In genomic region chr17:53626286-53626685, GRCh38 we compare ENCODE assay signal across 17 cellular contexts.
DNase-seq lines count a peak whose midpoint lies in the region; ATAC-seq and TF ChIP-seq lines count a peak whose summit lies in the region.
"Had no signal": no experiment of that assay in that cellular context is flagged by ENCODE, and none has a peak within 500 bp of the region (broad histone marks: within the 10 kb centered on the region; RNA-seq: fewer than 3 reads in every experiment).

No MANE protein-coding gene starts in this region.

- DNase-seq in H4 (ENCODE audit: low spot score) (peak; percentile 85), PC-3 (peak; percentile 67), epithelial cell of esophagus (ENCODE audit: low read depth) (peak; percentile 60), renal cortical epithelial cell (ENCODE audit: low read depth) (peak; percentile 96), activated gamma-delta T cell (lab: John Stamatoyannopoulos, UW) (no peak)
- DNase-seq in activated naive CD4-positive, alpha-beta T cell treated with anti-CD3 and anti-CD28 coated beads, Interleukin-2, amount 10 ng/mL, durations not matched to agents 7 days and 5 days = no peak
- DNase-seq: activated B cell treated with CpG ODN at 0.5 μM for 24 hours, body of pancreas, COR-L47, naive B cell, NCI-H1092, NCI-H524 treated with DMSO at 0.1 percent for 48 hours had no signal

- H3K27me3 ChIP-seq in PC-3 (ENCODE audit: low read length) = no peaks in the 10 kb centered on the region
- H3K27me3 ChIP-seq: body of pancreas, SJCRH30 had no signal

- no TSS peak for BruUV-seq in PC-3 (replicated peaks; lab: Mats Ljungman, UMichigan)

- H3K9me3 ChIP-seq in PC-3 (ENCODE audit: low read length) = peaks cover 26% of the 10 kb centered on the region
- H3K9me3 ChIP-seq: body of pancreas, SJCRH30, thoracic aorta had no signal

- H3K79me2 ChIP-seq in PC-3 (ENCODE audit: low read length) = no peaks in the 10 kb centered on the region

- no peak for ATAC-seq in PC-3
- no peak for ATAC-seq in GM18519 (IDR thresholded peaks at IDR 0.05; ENCODE audit: low FRiP score, unreplicated experiment)
- no peak for ATAC-seq in GM19351 (IDR thresholded peaks at IDR 0.05; ENCODE audit: unreplicated experiment)
- ATAC-seq: body of pancreas, sciatic nerve had no signal

- H3K9ac ChIP-seq in PC-3 (ENCODE audit: low read length) = no peak overlapping the region

- intact Hi-C loops in PC-3 (cut with micrococcal nuclease) = no loop called here

- no peaks in the 10 kb centered on the region for H3K36me3 Mint-ChIP-seq in activated naive CD4-positive, alpha-beta T cell treated with anti-CD3 and anti-CD28 coated beads, Interleukin-2, amount 10 ng/mL, durations not matched to agents 7 days and 5 days
- H3K36me3 Mint-ChIP-seq: naive B cell had no signal

- CTCF ChIA-PET in PC-3 (lab: Charles Lee) = no interaction called here
- CTCF ChIA-PET in activated naive CD4-positive, alpha-beta T cell treated with anti-CD3 and anti-CD28 coated beads, Interleukin-2, amount 10 ng/mL, durations not matched to agents 7 days and 5 days (lab: Charles Lee) = no interaction called here

- no peaks in the 10 kb centered on the region for H3K9me2 ChIP-seq in PC-3 (replicated peaks; ENCODE audit: low read length)

- H3K4me3 ChIP-seq in PC-3 (ENCODE audit: low read length) (no peak overlapping the region), epithelial cell of esophagus (ENCODE audit: low read length) (no peak overlapping the region)
- H3K4me3 ChIP-seq: body of pancreas, SJCRH30, thoracic aorta had no signal

- H3K4me2 ChIP-seq in PC-3 (ENCODE audit: low read length) = no peak overlapping the region

- H3K36me3 ChIP-seq in PC-3 (ENCODE audit: low read depth, low read length) = no peaks in the 10 kb centered on the region
- H3K36me3 ChIP-seq: SJCRH30, thoracic aorta had no signal

- no peak overlapping the region for H3K4me3 Mint-ChIP-seq in activated naive CD4-positive, alpha-beta T cell treated with anti-CD3 and anti-CD28 coated beads, Interleukin-2, amount 10 ng/mL, durations not matched to agents 7 days and 5 days
- H3K4me3 Mint-ChIP-seq: activated B cell treated with CpG ODN at 0.5 μM for 24 hours, naive B cell had no signal

- no peaks in the 10 kb centered on the region for H3F3A ChIP-seq in PC-3 (ENCODE audit: low read length, unreplicated experiment)

- no peak overlapping the region for H2AFZ ChIP-seq in PC-3 (ENCODE audit: low read length)

- TF ChIP-seq CTCF in PC-3 (conservative IDR thresholded peaks at IDR 0.05; ENCODE audit: low read depth, low read length) (no peak), epithelial cell of esophagus (IDR thresholded peaks at IDR 0.05; ENCODE audit: insufficient read depth, low read depth, low read length, missing control alignments) (no peak)

- H3K27me3 Mint-ChIP-seq in activated naive CD4-positive, alpha-beta T cell treated with anti-CD3 and anti-CD28 coated beads, Interleukin-2, amount 10 ng/mL, durations not matched to agents 7 days and 5 days = no peaks in the 10 kb centered on the region
- H3K27me3 Mint-ChIP-seq: activated B cell treated with CpG ODN at 0.5 μM for 24 hours, naive B cell had no signal

- H4K20me1 ChIP-seq in PC-3 (ENCODE audit: low read length) = no peaks in the 10 kb centered on the region

- H3K4me1 Mint-ChIP-seq in activated naive CD4-positive, alpha-beta T cell treated with anti-CD3 and anti-CD28 coated beads, Interleukin-2, amount 10 ng/mL, durations not matched to agents 7 days and 5 days = no peaks in the 10 kb centered on the region
- H3K4me1 Mint-ChIP-seq: activated B cell treated with CpG ODN at 0.5 μM for 24 hours, naive B cell had no signal

- peak overlapping the region; percentile 40; the same call in 1 of the 2 replicates for H3K27ac ChIP-seq in PC-3 (ENCODE audit: low read length)
- H3K27ac ChIP-seq: body of pancreas, thoracic aorta had no signal

- peaks cover 4% of the 10 kb centered on the region; the same call in 1 of the 2 replicates for H3K4me1 ChIP-seq in PC-3 (ENCODE audit: insufficient read depth, low read length)
- H3K4me1 ChIP-seq: body of pancreas had no signal

- POLR2A ChIA-PET in PC-3 (lab: Charles Lee; ENCODE audit: unreplicated experiment) = no interaction called here

- H3K27ac Mint-ChIP-seq in activated naive CD4-positive, alpha-beta T cell treated with anti-CD3 and anti-CD28 coated beads, Interleukin-2, amount 10 ng/mL, durations not matched to agents 7 days and 5 days = no peak overlapping the region
- H3K27ac Mint-ChIP-seq: activated B cell treated with CpG ODN at 0.5 μM for 24 hours, naive B cell had no signal

- no peaks in the 10 kb centered on the region for H3K9me3 Mint-ChIP-seq in activated naive CD4-positive, alpha-beta T cell treated with anti-CD3 and anti-CD28 coated beads, Interleukin-2, amount 10 ng/mL, durations not matched to agents 7 days and 5 days

Comparison
In these comparisons a context has a peak if more than half of its experiments do, and no peak if none do; other contexts are left out.
1. DNase-seq: peak in H4 (single experiment), PC-3 (single experiment), epithelial cell of esophagus (single experiment) and renal cortical epithelial cell (single experiment); none in activated gamma-delta T cell (single experiment) and activated naive CD4-positive, alpha-beta T cell treated with anti-CD3 and anti-CD28 coated beads, Interleukin-2, amount 10 ng/mL, durations not matched to agents 7 days and 5 days (single experiment).